ENCODE assay signal across 17 cellular contexts in the genomic region with DNA sequence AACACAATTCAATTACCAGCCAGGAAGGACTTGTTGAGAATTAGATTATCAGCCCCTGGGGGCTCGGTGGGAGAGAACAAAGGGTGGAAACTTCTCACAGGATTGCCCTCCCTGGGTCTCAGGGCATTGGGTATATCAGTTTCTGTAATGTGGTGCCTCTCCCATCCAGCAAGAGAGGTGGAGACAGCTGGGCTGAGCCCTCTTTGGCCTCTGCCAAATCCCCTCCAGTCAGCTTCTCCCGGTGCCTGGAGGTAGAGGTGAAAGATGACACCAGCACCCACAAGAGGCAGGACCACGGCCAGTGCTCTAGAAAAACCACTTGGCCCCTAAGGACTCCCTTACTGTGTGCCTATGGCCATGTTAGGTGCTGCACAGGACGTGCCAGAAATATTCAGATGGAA.
DNase-seq lines count a peak whose midpoint lies in the region; ATAC-seq and TF ChIP-seq lines count a peak whose summit lies in the region.
"Had no signal": no experiment of that assay in that cellular context is flagged by ENCODE, and none has a peak within 500 bp of the region (broad histone marks: within the 10 kb centered on the region; RNA-seq: fewer than 3 reads in every experiment).

No MANE protein-coding gene starts in this region.

- TF ChIP-seq CTCF in WTC11 (IDR thresholded peaks at IDR 0.05) (no peak), psoas muscle (IDR thresholded peaks at IDR 0.05) (no peak), tibial nerve (IDR thresholded peaks at IDR 0.05) (no peak)

- H3K36me3 ChIP-seq in psoas muscle (ENCODE audit: insufficient read depth in 1 of 2, low read depth in 1 of 2) (no peaks in the 10 kb centered on the region), tibial nerve (no peaks in the 10 kb centered on the region)
- H3K36me3 ChIP-seq: stomach had no signal

- intact Hi-C loops in left ventricle myocardium superior (cut with micrococcal nuclease): loop anchor here (10.0 kb wide), 1 partner anchor 201 kb away; no protein-coding TSS in a partner anchor
- intact Hi-C loops in Right ventricle myocardium inferior (cut with DNase I): loop anchor here (5.0 to 10.0 kb wide), 2 partner anchors 141 to 373 kb away; a partner anchor contains a TSS
- intact Hi-C loops in psoas muscle (cut with DNase I): loop anchor here (5.0 to 10.0 kb wide), 7 partner anchors 128 to 373 kb away; a partner anchor contains a TSS

- H3K36me3 Mint-ChIP-seq in WTC11: no peaks in the 10 kb centered on the region

- 18 to 22% (median 19%) methylated on average over 4 of the region's 4 CpGs for WGBS in psoas muscle, 3 donors
- WGBS in tibial nerve, 2 donors: 46 to 52% methylated on average over 3 to 4 of the region's 4 CpGs

- no peaks in the 10 kb centered on the region; the same call in 1 of the 2 replicates for H3K27me3 Mint-ChIP-seq in WTC11 (ENCODE audit: low read depth)
- H3K27me3 Mint-ChIP-seq: activated CD8-positive, alpha-beta T cell treated with anti-CD3 and anti-CD28 coated beads for 36 hours had no signal

- POLR2A ChIA-PET in WTC11 (lab: Charles Lee): interaction anchor here (1.4 kb wide), 1 partner anchor 10 kb away, joined by 4 read pairs; no protein-coding TSS in a partner anchor

- H3K4me3 Mint-ChIP-seq in WTC11: no peak overlapping the region
- H3K4me3 Mint-ChIP-seq: activated CD8-positive, alpha-beta T cell treated with anti-CD3 and anti-CD28 coated beads for 36 hours; CD8-positive, alpha-beta memory T cell; nephron had no signal

- peaks cover 19% of the 10 kb centered on the region for H3K4me1 Mint-ChIP-seq in WTC11

- no peak for TF ChIP-seq POLR2A in tibial nerve (IDR thresholded peaks at IDR 0.05)

- peak overlapping the region; percentile 81 for H3K27ac Mint-ChIP-seq in WTC11
- H3K27ac Mint-ChIP-seq: activated CD8-positive, alpha-beta T cell treated with anti-CD3 and anti-CD28 coated beads for 36 hours; nephron had no signal

- ATAC-seq in left ventricle myocardium superior: peak; percentile 23
- no peak for ATAC-seq in Right ventricle myocardium inferior
- ATAC-seq in WTC11: peak; percentile 84
- peak in 3 of 4 donors; percentile 39 to 70 (median 53) for ATAC-seq in psoas muscle
- ATAC-seq: activated CD8-positive, alpha-beta T cell treated with anti-CD3 and anti-CD28 coated beads for 36 hours had no signal

- H3K9me3 Mint-ChIP-seq in WTC11: no peaks in the 10 kb centered on the region
- H3K9me3 Mint-ChIP-seq: activated CD8-positive, alpha-beta T cell treated with anti-CD3 and anti-CD28 coated beads for 36 hours; CD8-positive, alpha-beta memory T cell; nephron had no signal

- CTCF ChIA-PET in WTC11 (lab: Charles Lee): interaction anchor here (0.6 to 6.2 kb wide), 17 partner anchors 10 to 374 kb away, joined by 3 to 104 read pairs (median 4); a partner anchor contains a TSS

- TF ChIP-seq EP300 in tibial nerve (IDR thresholded peaks at IDR 0.05): no peak

- peaks cover 18% of the 10 kb centered on the region for H3K4me1 ChIP-seq in psoas muscle
- peaks cover 0 to 6% (median 0%) of the 10 kb centered on the region in 4 donors for H3K4me1 ChIP-seq in tibial nerve

- H3K9me3 ChIP-seq in psoas muscle (no peaks in the 10 kb centered on the region), tibial nerve (no peaks in the 10 kb centered on the region)
- H3K9me3 ChIP-seq: stomach had no signal

- H3K4me3 ChIP-seq in psoas muscle (no peak overlapping the region), tibial nerve (no peak overlapping the region)
- H3K4me3 ChIP-seq: lung, SK-N-MC, stomach had no signal

- DNase-seq in left ventricle myocardium superior (no peak), Right ventricle myocardium inferior (ENCODE audit: missing footprints) (no peak), NCI-H510A (lab: John Stamatoyannopoulos, UW) (peak; percentile 53), WTC11 (ENCODE audit: low spot score) (peak; percentile 64), psoas muscle (no peak), NCI-H1930 (lab: John Stamatoyannopoulos, UW) (no peak), tibial nerve (ENCODE audit: low spot score in 2 of 2) (no peak), germinal center (ENCODE audit: low spot score) (no peak)
- DNase-seq: activated CD8-positive, alpha-beta T cell treated with anti-CD3 and anti-CD28 coated beads for 36 hours; CD8-positive, alpha-beta memory T cell; NCI-H1436 treated with DMSO at 0.1 percent for 48 hours; stomach had no signal

- H3K27ac ChIP-seq in psoas muscle (no peak overlapping the region), tibial nerve (no peak overlapping the region)
- H3K27ac ChIP-seq: HL-60, KMS-11, SK-N-MC, stomach had no signal

- no peaks in the 10 kb centered on the region for H3K27me3 ChIP-seq in psoas muscle (ENCODE audit: insufficient read depth in 3 of 3, low read length in 2 of 3)
- H3K27me3 ChIP-seq in tibial nerve: no peaks in the 10 kb centered on the region
- H3K27me3 ChIP-seq: stomach had no signal

TF ChIP-seq in WTC11, 78 proteins besides CTCF, POLR2A, EP300 and RAD21:
- TF ChIP-seq NR3C1 (CRISPR knock-in tag; conservative IDR thresholded peaks at IDR 0.05; ENCODE audit: low read depth): no peak
- no peak for TF ChIP-seq NR2C2 (CRISPR knock-in tag; IDR thresholded peaks at IDR 0.05)
- no peak for TF ChIP-seq ZNF263 (CRISPR knock-in tag; IDR thresholded peaks at IDR 0.05; ENCODE audit: low read depth)
- TF ChIP-seq GRHL2 (CRISPR knock-in tag; IDR thresholded peaks at IDR 0.05; ENCODE audit: insufficient replicate concordance, severe bottlenecking): no peak

Comparison
In these comparisons a context has a peak if more than half of its experiments do, and no peak if none do; other contexts are left out.
1. DNase-seq: peak in NCI-H510A (single experiment) and WTC11 (single experiment); none in left ventricle myocardium superior (single experiment), Right ventricle myocardium inferior (single experiment), psoas muscle (0 of 2), NCI-H1930 (0 of 2), tibial nerve (0 of 2) and germinal center (single experiment).